ENCODE assay signal across 8 cellular contexts in genomic region chr1:11802973-11803885, GRCh38. TPM values are rescaled to one million over a fixed set of nuclear protein-coding genes. Genes with fewer than 3 reads are reported as not detected.
DNase-seq lines count a peak whose midpoint lies in the region; ATAC-seq and TF ChIP-seq lines count a peak whose summit lies in the region.

No MANE protein-coding gene starts in this region.

- TF ChIP-seq CTCF in BJ (IDR thresholded peaks at IDR 0.05; ENCODE audit: insufficient read depth, low read depth, low read length): no peak
- TF ChIP-seq CTCF in mesothelial cell of epicardium (IDR thresholded peaks at IDR 0.05; ENCODE audit: unreplicated experiment): no peak

- CTCF ChIA-PET in BJ (lab: Yijun Ruan, JAX): interaction anchor here (0.7 to 1.2 kb wide), 5 partner anchors 14 to 84 kb away, joined by 3 to 4 read pairs (median 3); no protein-coding TSS in a partner anchor

- peaks cover 13% of the 10 kb centered on the region for H3K36me3 ChIP-seq in BJ (ENCODE audit: control insufficient read depth, insufficient read depth, low read length)

- POLR2A ChIA-PET in BJ (lab: Charles Lee): interaction anchor here (0.8 to 2.0 kb wide), 4 partner anchors 10 to 105 kb away, joined by 4 to 14 read pairs (median 4); no protein-coding TSS in a partner anchor

- no peaks in the 10 kb centered on the region for H3K27me3 ChIP-seq in BJ (ENCODE audit: control insufficient read depth, insufficient read depth, low read length)

- peak overlapping the region; percentile 91 for H3K27ac Mint-ChIP-seq in mesothelial cell of epicardium

- H3K9me3 Mint-ChIP-seq in mesothelial cell of epicardium: no peaks in the 10 kb centered on the region

- H3K36me3 Mint-ChIP-seq in mesothelial cell of epicardium: peaks cover 12% of the 10 kb centered on the region

- peak; percentile 28 for ATAC-seq in GM21737 (IDR thresholded peaks at IDR 0.05; ENCODE audit: unreplicated experiment)
- ATAC-seq in HG02798 (IDR thresholded peaks at IDR 0.05; ENCODE audit: poor library complexity, unreplicated experiment): no peak

- H3K4me3 Mint-ChIP-seq in mesothelial cell of epicardium: peak overlapping the region; percentile 98

- peaks cover 54% of the 10 kb centered on the region for H3K4me1 Mint-ChIP-seq in mesothelial cell of epicardium

- H3K4me3 ChIP-seq in BJ (ENCODE audit: low read depth, low read length): peak overlapping the region; percentile 49

- DNase-seq in BJ (ENCODE audit: low read depth) (peak; percentile 91), NCI-H774 (lab: John Stamatoyannopoulos, UW) (peak; percentile 10), epidermal melanocyte (ENCODE audit: insufficient read length, low spot score) (peak; percentile 67), mesothelial cell of epicardium (ENCODE audit: low spot score in 2 of 2, unreplicated experiment in 2 of 2) (peak; percentile 72 to 81)
- peak; percentile 81 for DNase-seq in activated CD8-positive, alpha-beta memory T cell treated with anti-CD3 and anti-CD28 coated beads, Interleukin-2, amount 50 U/mL, for 48 hours
- DNase-seq in stimulated activated CD8-positive, alpha-beta memory T cell treated with anti-CD3 and anti-CD28 coated beads, Interleukin-15, amount 100 ng/mL, for 1 hour (ENCODE audit: low read depth): peak; percentile 54

- no peaks in the 10 kb centered on the region for H3K27me3 Mint-ChIP-seq in mesothelial cell of epicardium (ENCODE audit: low read depth)

RNA-seq across cellular contexts. Expression of gene MTHFR, which starts 2.5 kb away (rescaled TPM):
- polyA plus RNA-seq in BJ (2011; rRNA removed): 7.5 and 8.4 TPM in 2 replicates
- 15.2 and 20.0 TPM in 2 replicates for polyA minus RNA-seq in BJ (2011; rRNA and poly(A)+ RNA removed)
- 37.7 to 39.6 TPM (median 39.2 TPM) in 3 replicates for total RNA-seq in mesothelial cell of epicardium

RNA-seq across cellular contexts. Expression of gene CLCN6, which starts 2.8 kb away (rescaled TPM):
- 5.4 and 6.1 TPM in 2 replicates for polyA plus RNA-seq in BJ (2011; rRNA removed)
- polyA minus RNA-seq in BJ (2011; rRNA and poly(A)+ RNA removed): 5.8 and 6.2 TPM in 2 replicates
- total RNA-seq in mesothelial cell of epicardium: 28.1 to 30.3 TPM (median 29.1 TPM) in 3 replicates

RNA-seq across cellular contexts. Expression of gene C1orf167, which starts 41.2 kb away (rescaled TPM):
- polyA plus RNA-seq in BJ (2011; rRNA removed): 0.48 and 0.54 TPM in 2 replicates
- not detected in 2 replicates for polyA minus RNA-seq in BJ (2011; rRNA and poly(A)+ RNA removed)
- total RNA-seq in mesothelial cell of epicardium: 0.18 to 0.20 TPM in 2 of 3 replicates, not detected in the other

RNA-seq across cellular contexts. Expression of gene NPPA, which starts 44.4 kb away (rescaled TPM):
- not detected in 2 replicates for polyA plus RNA-seq in BJ (2011; rRNA removed)
- not detected in 2 replicates for polyA minus RNA-seq in BJ (2011; rRNA and poly(A)+ RNA removed)
- not detected in 3 replicates for total RNA-seq in mesothelial cell of epicardium

RNA-seq across cellular contexts. Expression of gene NPPB, which starts 55.5 kb away (rescaled TPM):
- polyA plus RNA-seq in BJ (2011; rRNA removed): 0.12 and 0.38 TPM in 2 replicates
- polyA minus RNA-seq in BJ (2011; rRNA and poly(A)+ RNA removed): not detected in 2 replicates
- total RNA-seq in mesothelial cell of epicardium: 1.3 to 2.5 TPM (median 2.3 TPM) in 3 replicates

Comparison
In these comparisons a context has a peak if more than half of its experiments do, and no peak if none do; other contexts are left out.
1. DNase-seq: peak in every context shown above with its lines; median percentile 91 in BJ; 81 in activated CD8-positive, alpha-beta memory T cell treated with anti-CD3 and anti-CD28 coated beads, Interleukin-2, amount 50 U/mL, for 48 hours; 76 in mesothelial cell of epicardium; 67 in epidermal melanocyte; 54 in stimulated activated CD8-positive, alpha-beta memory T cell treated with anti-CD3 and anti-CD28 coated beads, Interleukin-15, amount 100 ng/mL, for 1 hour; 10 in NCI-H774.